Comparison of ENCODE assay signal across 22 cellular contexts in the genomic region with DNA sequence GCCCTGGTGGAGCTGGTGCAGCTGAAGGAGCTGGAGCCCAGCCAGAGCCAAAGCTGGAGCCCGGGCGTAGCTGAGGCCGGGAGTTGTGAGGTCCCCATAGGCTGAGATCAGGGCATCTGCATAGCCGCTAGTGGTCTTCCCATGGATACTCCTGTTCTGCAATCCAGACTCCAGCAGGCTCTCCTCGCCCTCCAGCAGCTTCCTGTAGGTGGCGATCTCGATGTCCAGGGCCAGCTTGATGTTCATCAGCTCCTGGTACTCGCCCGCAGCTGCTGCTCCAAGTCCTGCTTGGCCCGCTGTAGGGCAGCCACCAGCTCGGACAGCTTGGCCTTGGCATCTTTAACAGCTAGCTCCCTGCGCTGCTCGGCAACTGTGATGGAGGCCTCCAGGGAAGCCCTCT.
DNase-seq lines count a peak whose midpoint lies in the region; ATAC-seq, FAIRE-seq and TF ChIP-seq lines count a peak whose summit lies in the region.
"Had no signal": no experiment of that assay in that cellular context is flagged by ENCODE, and none has a peak within 500 bp of the region (broad histone marks: within the 10 kb centered on the region; RNA-seq: fewer than 3 reads in every experiment).

No MANE protein-coding gene starts in this region.

- ATAC-seq in SK-N-SH treated with all-trans-retinoic acid at 6 μM for 48 hours: peak; percentile 26; the same call in 1 of the 3 replicates
- no peak for ATAC-seq in omental fat pad (ENCODE audit: low FRiP score)
- ATAC-seq: effector memory CD8-positive, alpha-beta T cell had no signal

- no peak overlapping the region for H3K27ac ChIP-seq in substantia nigra (ENCODE audit: low read depth, low read length, poor library complexity, severe bottlenecking)
- H3K27ac ChIP-seq: SK-N-MC, transverse colon had no signal

- no peak for FAIRE-seq in D721Med (lab: Jason Lieb, UNC)
- FAIRE-seq: GM12891 had no signal

- H3K4me3 Mint-ChIP-seq in osteocyte (ENCODE audit: unreplicated experiment): no peak overlapping the region
- H3K4me3 Mint-ChIP-seq: activated naive CD8-positive, alpha-beta T cell; activated T-helper 1 cell treated with anti-CD3 and anti-CD28 coated beads, Interleukin-12 subunit alpha, Interleukin-12 subunit beta, Interleukin-2, Interleukin-4 antibody, amounts not matched to agents 30 ng/mL and 10 ng/mL and 1 ng/mL, durations not matched to agents 14 hours and 24 hours and 36 hours; effector memory CD8-positive, alpha-beta T cell; naive B cell had no signal

- H3K36me3 Mint-ChIP-seq in osteocyte (ENCODE audit: unreplicated experiment): no peaks in the 10 kb centered on the region
- H3K36me3 Mint-ChIP-seq: activated naive CD8-positive, alpha-beta T cell; naive B cell had no signal

- TF ChIP-seq CTCF in D721Med (IDR thresholded peaks at IDR 0.05; ENCODE audit: insufficient read depth, missing control alignments) (peak; percentile 3), osteocyte (IDR thresholded peaks at IDR 0.05) (no peak), omental fat pad (IDR thresholded peaks at IDR 0.05) (no peak)

- no peaks in the 10 kb centered on the region for H3K27me3 Mint-ChIP-seq in osteocyte (ENCODE audit: unreplicated experiment)
- H3K27me3 Mint-ChIP-seq: activated naive CD8-positive, alpha-beta T cell; effector memory CD8-positive, alpha-beta T cell had no signal

- peaks cover 7% of the 10 kb centered on the region for H3K9me3 Mint-ChIP-seq in osteocyte (ENCODE audit: unreplicated experiment)

- DNase-seq in D721Med (ENCODE audit: insufficient read length, low spot score) (no peak), HT1080 (ENCODE audit: low read depth) (peak; percentile 55), islet precursor cell (peak; percentile 87), osteocyte (ENCODE audit: extremely low spot score, unreplicated experiment) (no peak), omental fat pad (ENCODE audit: low spot score) (no peak), substantia nigra (lab: John Stamatoyannopoulos, UW) (no peak), hippocampal formation (lab: John Stamatoyannopoulos, UW) (no peak)
- DNase-seq: activated CD4-positive, alpha-beta T cell treated with anti-CD3 and anti-CD28 coated beads for 4 hours; effector memory CD8-positive, alpha-beta T cell; naive B cell; NCI-H1105 treated with DMSO at 0.1 percent for 48 hours; NCI-H2171; OCI-M1; stimulated activated CD4-positive, alpha-beta T cell treated with anti-CD3 and anti-CD28 coated beads, Interleukin-2, amount 100 ng/mL, for 24 hours; stimulated activated naive CD4-positive, alpha-beta T cell treated with Interleukin-2 at 50 U/mL for 16 hours; T-helper 9 cell; transverse colon had no signal

- no peaks in the 10 kb centered on the region for H3K4me1 Mint-ChIP-seq in osteocyte (ENCODE audit: unreplicated experiment)
- H3K4me1 Mint-ChIP-seq: naive B cell had no signal

- H3K27ac Mint-ChIP-seq in osteocyte (ENCODE audit: unreplicated experiment): no peak overlapping the region
- H3K27ac Mint-ChIP-seq: activated naive CD8-positive, alpha-beta T cell; activated T-helper 1 cell treated with anti-CD3 and anti-CD28 coated beads, Interleukin-12 subunit alpha, Interleukin-12 subunit beta, Interleukin-2, Interleukin-4 antibody, amounts not matched to agents 30 ng/mL and 10 ng/mL and 1 ng/mL, durations not matched to agents 14 hours and 24 hours and 36 hours; effector memory CD8-positive, alpha-beta T cell; naive B cell had no signal

TF ChIP-seq in SK-N-SH treated with all-trans-retinoic acid at 6 μM for 48 hours, 23 proteins besides CTCF, POLR2A, EP300 and RAD21:
- TF ChIP-seq ZNF8 (CRISPR knock-in tag; IDR thresholded peaks at IDR 0.05): no peak
- TF ChIP-seq, protein P1, sequence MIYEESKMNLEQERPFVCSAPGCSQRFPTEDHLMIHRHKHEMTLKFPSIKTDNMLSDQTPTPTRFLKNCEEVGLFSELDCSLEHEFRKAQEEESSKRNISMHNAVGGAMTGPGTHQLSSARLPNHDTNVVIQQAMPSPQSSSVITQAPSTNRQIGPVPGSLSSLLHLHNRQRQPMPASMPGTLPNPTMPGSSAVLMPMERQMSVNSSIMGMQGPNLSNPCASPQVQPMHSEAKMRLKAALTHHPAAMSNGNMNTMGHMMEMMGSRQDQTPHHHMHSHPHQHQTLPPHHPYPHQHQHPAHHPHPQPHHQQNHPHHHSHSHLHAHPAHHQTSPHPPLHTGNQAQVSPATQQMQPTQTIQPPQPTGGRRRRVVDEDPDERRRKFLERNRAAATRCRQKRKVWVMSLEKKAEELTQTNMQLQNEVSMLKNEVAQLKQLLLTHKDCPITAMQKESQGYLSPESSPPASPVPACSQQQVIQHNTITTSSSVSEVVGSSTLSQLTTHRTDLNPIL (CRISPR knock-in tag; IDR thresholded peaks at IDR 0.05; ENCODE audit: low read depth): no peak
- no peak for TF ChIP-seq TOX (CRISPR knock-in tag; IDR thresholded peaks at IDR 0.05; ENCODE audit: borderline replicate concordance)
- no peak for TF ChIP-seq ISL1 (CRISPR knock-in tag; IDR thresholded peaks at IDR 0.05)
- no peak for TF ChIP-seq BACH2 (CRISPR knock-in tag; IDR thresholded peaks at IDR 0.05; ENCODE audit: borderline replicate concordance)
- TF ChIP-seq PPARA (CRISPR knock-in tag; IDR thresholded peaks at IDR 0.05; ENCODE audit: borderline replicate concordance): no peak
- no peak for TF ChIP-seq ZNF565 (CRISPR knock-in tag; conservative IDR thresholded peaks at IDR 0.05; ENCODE audit: low read depth)
- no peak for TF ChIP-seq OSR1 (CRISPR knock-in tag; IDR thresholded peaks at IDR 0.05)
- TF ChIP-seq, protein P2, sequence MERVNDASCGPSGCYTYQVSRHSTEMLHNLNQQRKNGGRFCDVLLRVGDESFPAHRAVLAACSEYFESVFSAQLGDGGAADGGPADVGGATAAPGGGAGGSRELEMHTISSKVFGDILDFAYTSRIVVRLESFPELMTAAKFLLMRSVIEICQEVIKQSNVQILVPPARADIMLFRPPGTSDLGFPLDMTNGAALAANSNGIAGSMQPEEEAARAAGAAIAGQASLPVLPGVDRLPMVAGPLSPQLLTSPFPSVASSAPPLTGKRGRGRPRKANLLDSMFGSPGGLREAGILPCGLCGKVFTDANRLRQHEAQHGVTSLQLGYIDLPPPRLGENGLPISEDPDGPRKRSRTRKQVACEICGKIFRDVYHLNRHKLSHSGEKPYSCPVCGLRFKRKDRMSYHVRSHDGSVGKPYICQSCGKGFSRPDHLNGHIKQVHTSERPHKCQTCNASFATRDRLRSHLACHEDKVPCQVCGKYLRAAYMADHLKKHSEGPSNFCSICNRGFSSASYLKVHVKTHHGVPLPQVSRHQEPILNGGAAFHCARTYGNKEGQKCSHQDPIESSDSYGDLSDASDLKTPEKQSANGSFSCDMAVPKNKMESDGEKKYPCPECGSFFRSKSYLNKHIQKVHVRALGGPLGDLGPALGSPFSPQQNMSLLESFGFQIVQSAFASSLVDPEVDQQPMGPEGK (CRISPR knock-in tag; IDR thresholded peaks at IDR 0.05; ENCODE audit: borderline replicate concordance): no peak

Comparison
In these comparisons a context has a peak if more than half of its experiments do, and no peak if none do; other contexts are left out.
1. DNase-seq: peak in HT1080 (single experiment) and islet precursor cell (single experiment); none in D721Med (single experiment), osteocyte (single experiment), omental fat pad (single experiment), substantia nigra (0 of 49) and hippocampal formation (0 of 2).